ENCODE assay signal across 20 cellular contexts in the genomic region with DNA sequence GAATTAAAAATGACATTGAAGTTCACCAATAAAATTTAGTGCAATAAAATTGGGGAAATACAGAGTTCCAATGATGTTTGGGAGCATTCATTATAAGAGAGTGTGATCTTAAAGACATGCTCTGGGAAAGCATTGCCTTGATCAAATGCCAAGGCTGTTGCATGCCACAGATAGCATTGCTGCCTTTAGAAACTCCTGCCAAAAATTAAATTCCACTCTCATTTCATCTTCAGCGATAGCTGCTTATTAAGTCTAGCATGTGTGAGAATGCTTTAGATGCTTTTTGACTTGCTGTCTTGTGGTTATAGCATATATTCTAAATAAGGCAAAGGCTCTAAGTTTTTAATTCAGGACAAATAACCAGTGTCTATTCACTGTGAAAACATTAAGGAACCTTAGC. TPM values are rescaled to one million over a fixed set of nuclear protein-coding genes. Genes with fewer than 3 reads are reported as not detected.
DNase-seq lines count a peak whose midpoint lies in the region; ATAC-seq and TF ChIP-seq lines count a peak whose summit lies in the region.
"Had no signal": no experiment of that assay in that cellular context is flagged by ENCODE, and none has a peak within 500 bp of the region (broad histone marks: within the 10 kb centered on the region; RNA-seq: fewer than 3 reads in every experiment).

No MANE protein-coding gene starts in this region.

- peak; percentile 37 for ATAC-seq in Right ventricle myocardium inferior
- peak; percentile 34 to 75 (median 53) for ATAC-seq in heart left ventricle
- peak; percentile 45 for ATAC-seq in upper lobe of right lung
- ATAC-seq in HG03469 (IDR thresholded peaks at IDR 0.05; ENCODE audit: unreplicated experiment): no peak
- ATAC-seq: GM23338; stimulated activated effector memory CD8-positive, alpha-beta T cell treated with anti-CD3 and anti-CD28 coated beads, Interleukin-12 subunit alpha, Interleukin-12 subunit beta, amount 100 ng/mL, for 72 hours had no signal

- no peak overlapping the region for H3K4me3 Mint-ChIP-seq in nephron progenitor cell
- H3K4me3 Mint-ChIP-seq: CD4-positive, alpha-beta memory T cell; dendritic cell treated with granulocyte-macrophage colony-stimulating factor and Interleukin-4, amounts not matched to agents 40 ng/mL and 50 ng/mL, for 4 days; GM23338; stimulated activated effector memory CD8-positive, alpha-beta T cell treated with anti-CD3 and anti-CD28 coated beads, Interleukin-12 subunit alpha, Interleukin-12 subunit beta, amount 100 ng/mL, for 72 hours had no signal

- no peak overlapping the region for H3K27ac Mint-ChIP-seq in nephron progenitor cell
- H3K27ac Mint-ChIP-seq: CD4-positive, alpha-beta memory T cell; dendritic cell treated with granulocyte-macrophage colony-stimulating factor and Interleukin-4, amounts not matched to agents 40 ng/mL and 50 ng/mL, for 4 days; GM23338; stimulated activated effector memory CD8-positive, alpha-beta T cell treated with anti-CD3 and anti-CD28 coated beads, Interleukin-12 subunit alpha, Interleukin-12 subunit beta, amount 100 ng/mL, for 72 hours had no signal

- H3K4me3 ChIP-seq in right atrium auricular region (no peak overlapping the region), heart left ventricle (no peak overlapping the region), upper lobe of right lung (no peak overlapping the region)
- H3K4me3 ChIP-seq: GM23338, pancreas, smooth muscle cell, transverse colon had no signal

- no peaks in the 10 kb centered on the region for H3K4me1 Mint-ChIP-seq in nephron progenitor cell
- H3K4me1 Mint-ChIP-seq: CD4-positive, alpha-beta memory T cell; GM23338; stimulated activated effector memory CD8-positive, alpha-beta T cell treated with anti-CD3 and anti-CD28 coated beads, Interleukin-12 subunit alpha, Interleukin-12 subunit beta, amount 100 ng/mL, for 72 hours had no signal

- H3K36me3 ChIP-seq in right atrium auricular region: no peaks in the 10 kb centered on the region
- H3K36me3 ChIP-seq in heart left ventricle: no peaks in the 10 kb centered on the region
- peaks cover 20% of the 10 kb centered on the region for H3K36me3 ChIP-seq in upper lobe of right lung
- H3K36me3 ChIP-seq: transverse colon had no signal

- H3K9me3 ChIP-seq in right atrium auricular region (peaks cover 0 to 6% of the 10 kb centered on the region in 2 donors), heart left ventricle (peaks cover 0 to 19% (median 4%) of the 10 kb centered on the region in 12 donors), upper lobe of right lung (no peaks in the 10 kb centered on the region)
- H3K9me3 ChIP-seq: pancreas had no signal

- DNase-seq in Right ventricle myocardium inferior (ENCODE audit: missing footprints) (no peak), right atrium auricular region (ENCODE audit: low spot score) (no peak), astrocyte of the hippocampus (ENCODE audit: low read depth, low spot score) (peak; percentile 87), heart left ventricle (no peak), upper lobe of right lung (no peak), NCI-H510A (lab: John Stamatoyannopoulos, UW) (no peak), nephron progenitor cell (no peak)
- DNase-seq: activated CD4-positive, CD25-positive, alpha-beta regulatory T cell; CD4-positive, alpha-beta memory T cell; pancreas; SHP77 treated with DMSO at 0.1 percent for 48 hours; T-helper 2 cell; transverse colon had no signal

- intact Hi-C loops in Right ventricle myocardium inferior (cut with DNase I) (loop anchor here (10.0 kb wide), 1 partner anchor 50 kb away; no protein-coding TSS in a partner anchor), heart left ventricle (cut with DNase I) (no loop called here), upper lobe of right lung (cut with DNase I) (no loop called here)

- peak overlapping the region in 1 of 2 donors; percentile 69 for H3K27ac ChIP-seq in right atrium auricular region
- H3K27ac ChIP-seq in heart left ventricle: peak overlapping the region in 2 of 12 donors; percentile 51 to 62
- H3K27ac ChIP-seq in upper lobe of right lung: no peak overlapping the region
- H3K27ac ChIP-seq: 22Rv1, pancreas, transverse colon had no signal

- H3K36me3 Mint-ChIP-seq in nephron progenitor cell (ENCODE audit: low read depth): no peaks in the 10 kb centered on the region
- H3K36me3 Mint-ChIP-seq: CD4-positive, alpha-beta memory T cell; stimulated activated effector memory CD8-positive, alpha-beta T cell treated with anti-CD3 and anti-CD28 coated beads, Interleukin-12 subunit alpha, Interleukin-12 subunit beta, amount 100 ng/mL, for 72 hours had no signal

- no peak for TF ChIP-seq POLR2A in heart left ventricle (IDR thresholded peaks at IDR 0.05)

- TF ChIP-seq CTCF in right atrium auricular region (IDR thresholded peaks at IDR 0.05) (no peak), heart left ventricle (IDR thresholded peaks at IDR 0.05) (no peak), upper lobe of right lung (IDR thresholded peaks at IDR 0.05) (no peak), nephron progenitor cell (IDR thresholded peaks at IDR 0.05) (no peak)

- H3K27me3 Mint-ChIP-seq in nephron progenitor cell (ENCODE audit: low read depth, poor library complexity): peaks cover 2% of the 10 kb centered on the region
- H3K27me3 Mint-ChIP-seq: CD4-positive, alpha-beta memory T cell; dendritic cell treated with granulocyte-macrophage colony-stimulating factor and Interleukin-4, amounts not matched to agents 40 ng/mL and 50 ng/mL, for 4 days had no signal

- H3K27me3 ChIP-seq in right atrium auricular region: no peaks in the 10 kb centered on the region
- H3K27me3 ChIP-seq in heart left ventricle: no peaks in the 10 kb centered on the region
- no peaks in the 10 kb centered on the region for H3K27me3 ChIP-seq in upper lobe of right lung
- H3K27me3 ChIP-seq: pancreas, transverse colon had no signal

- peaks cover 12% of the 10 kb centered on the region for H3K9me3 Mint-ChIP-seq in nephron progenitor cell

- WGBS in heart left ventricle, 4 donors: 30 to 33% (median 30%) methylated on average over 1 of the region's 1 CpG

- no peaks in the 10 kb centered on the region for H3K4me1 ChIP-seq in right atrium auricular region
- peaks cover 0 to 6% (median 0%) of the 10 kb centered on the region in 12 donors for H3K4me1 ChIP-seq in heart left ventricle
- H3K4me1 ChIP-seq in upper lobe of right lung: no peaks in the 10 kb centered on the region
- H3K4me1 ChIP-seq: pancreas, transverse colon had no signal

RNA-seq across cellular contexts. Expression of a gene that starts 49.3 kb away (rescaled TPM):
- total RNA-seq in Right ventricle myocardium inferior (4.7 TPM), right atrium auricular region (10 to 100 TPM in 1 of 2 donors, 1 to 10 TPM in 1; 5.5 to 10.5 TPM), heart left ventricle (10 to 100 TPM in 5 of 9 donors, 1 to 10 TPM in 4; 1.7 to 17.4 (median 10.9) TPM), upper lobe of right lung (263 TPM)
- polyA plus RNA-seq in heart left ventricle: 10 to 100 TPM in 1 of 2 donors, 1 to 10 TPM in 1; 3.2 to 32.7 TPM
- total RNA-seq: activated CD8-positive, alpha-beta memory T cell treated with anti-CD3 and anti-CD28 coated beads for 36 hours; CD4-positive, alpha-beta memory T cell had no signal
- polyA plus RNA-seq: CD4-positive, alpha-beta memory T cell had no signal

Comparison
In these comparisons a context has a peak if more than half of its experiments do, and no peak if none do; other contexts are left out.
1. RNA of a gene that starts 49.3 kb away (total RNA-seq): 263 TPM in upper lobe of right lung (single experiment); 1.7 to 17.4 TPM in heart left ventricle, 5.5 to 10.5 TPM in right atrium auricular region and 4.7 TPM in Right ventricle myocardium inferior (single experiment); every median in the first group is over 10 times any median in the second.